ENCODE assay signal across 11 cellular contexts in the genomic region with DNA sequence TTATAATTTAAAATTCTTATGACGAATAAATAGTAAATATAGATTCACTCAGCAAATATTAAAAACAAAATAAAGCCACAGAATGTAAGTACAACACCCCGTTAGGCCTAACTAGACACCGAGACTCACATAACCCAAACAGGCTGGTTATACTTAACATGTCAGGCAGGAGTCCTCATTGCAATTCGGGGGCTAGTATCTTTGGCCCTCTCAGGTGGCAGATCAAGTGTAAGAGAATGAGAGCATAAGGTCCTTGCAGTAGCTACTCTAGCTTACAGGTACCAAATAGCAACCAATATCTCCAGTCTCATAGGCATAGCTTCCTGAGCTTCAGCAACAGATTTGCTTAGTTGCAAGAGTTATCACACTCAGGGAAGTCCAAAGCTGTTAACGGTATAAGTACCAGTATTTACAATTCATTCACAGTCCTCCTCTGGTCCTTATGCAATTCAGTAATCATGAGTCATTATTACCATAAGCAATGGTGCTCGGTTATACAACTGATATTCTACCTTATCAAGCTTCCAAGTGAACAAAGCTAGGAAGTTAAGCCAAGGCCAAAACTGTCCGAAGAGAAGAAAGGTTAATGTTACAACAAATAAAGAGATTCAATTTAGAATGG. TPM values are rescaled to one million over a fixed set of nuclear protein-coding genes. Genes with fewer than 3 reads are reported as not detected.
DNase-seq lines count a peak whose midpoint lies in the region; ATAC-seq and TF ChIP-seq lines count a peak whose summit lies in the region.
"Had no signal": no experiment of that assay in that cellular context is flagged by ENCODE, and none has a peak within 500 bp of the region (broad histone marks: within the 10 kb centered on the region; RNA-seq: fewer than 3 reads in every experiment).

No MANE protein-coding gene starts in this region.

- TF ChIP-seq CTCF in DND-41 (IDR thresholded peaks at IDR 0.05; ENCODE audit: borderline replicate concordance, extremely low read depth, low read length, poor library complexity, severe bottlenecking): no peak
- no peak for TF ChIP-seq CTCF in fibroblast of lung (conservative IDR thresholded peaks at IDR 0.05 in 1 of 2, IDR thresholded peaks at IDR 0.05 in 1 of 2; ENCODE audit: low read depth in 1 of 2, low read length in 2 of 2)
- TF ChIP-seq CTCF in omental fat pad (IDR thresholded peaks at IDR 0.05): no peak

- H3K27me3 ChIP-seq in DND-41 (ENCODE audit: insufficient read depth, low read length, poor library complexity): no peaks in the 10 kb centered on the region
- no peaks in the 10 kb centered on the region for H3K27me3 ChIP-seq in fibroblast of lung (ENCODE audit: control insufficient read depth, insufficient read depth, low read length)
- H3K27me3 ChIP-seq: neural progenitor cell had no signal

- H3K4me3 ChIP-seq in DND-41 (ENCODE audit: low read depth in 1 of 2, low read length in 2 of 2): no peak overlapping the region
- H3K4me3 ChIP-seq in fibroblast of lung (replicated peaks in 1 of 4; ENCODE audit: control extremely low read depth in 1 of 4, insufficient read depth in 1 of 4, low read depth in 3 of 4, low read length in 4 of 4): no peak overlapping the region
- H3K4me3 ChIP-seq: neural progenitor cell had no signal

- DNase-seq in DND-41 (no peak), RPMI7951 (ENCODE audit: low read depth) (peak; percentile 63), fibroblast of lung (ENCODE audit: low read depth in 2 of 2) (peak; percentile 65 to 80), omental fat pad (ENCODE audit: low spot score) (no peak), NCI-H69 (lab: John Stamatoyannopoulos, UW) (no peak), UCSD-AML1 (lab: John Stamatoyannopoulos, UW; ENCODE audit: unreplicated experiment) (no peak)
- no peak for DNase-seq in activated naive CD4-positive, alpha-beta T cell (lab: John Stamatoyannopoulos, UW)
- DNase-seq: glutamatergic neuron, KG1 had no signal

- H3K79me2 ChIP-seq in DND-41 (ENCODE audit: insufficient read depth, low read length): peaks cover 100% of the 10 kb centered on the region
- peaks cover 74% of the 10 kb centered on the region for H3K79me2 ChIP-seq in fibroblast of lung (ENCODE audit: control insufficient read depth, insufficient read depth, low read length)

- H2AFZ ChIP-seq in DND-41 (ENCODE audit: low read depth, low read length) (no peak overlapping the region), fibroblast of lung (ENCODE audit: low read length) (no peak overlapping the region)
- H2AFZ ChIP-seq: neural progenitor cell had no signal

- H3K4me1 ChIP-seq in DND-41 (ENCODE audit: insufficient read depth, low read length) (peaks cover 27% of the 10 kb centered on the region), fibroblast of lung (ENCODE audit: control insufficient read depth, extremely low read depth, insufficient read depth, low read length) (peaks cover 3% of the 10 kb centered on the region)
- H3K4me1 ChIP-seq: neural progenitor cell had no signal

- H3K9ac ChIP-seq in DND-41 (ENCODE audit: low read depth, low read length) (no peak overlapping the region), fibroblast of lung (ENCODE audit: insufficient read depth, low read length) (no peak overlapping the region)
- H3K9ac ChIP-seq: neural progenitor cell had no signal

- peak overlapping the region; percentile 51; the same call in 1 of the 2 replicates for H3K27ac ChIP-seq in DND-41 (ENCODE audit: low read length)
- peak overlapping the region; percentile 42 for H3K27ac ChIP-seq in fibroblast of lung (ENCODE audit: insufficient read depth, low read length)
- H3K27ac ChIP-seq: neural progenitor cell had no signal

- H3K4me2 ChIP-seq in DND-41 (ENCODE audit: insufficient read depth, low read length) (peak overlapping the region; percentile 54; the same call in 1 of the 2 replicates), fibroblast of lung (ENCODE audit: extremely low read depth, insufficient read depth, low read length) (peak overlapping the region; percentile 37)
- H3K4me2 ChIP-seq: neural progenitor cell had no signal

- H4K20me1 ChIP-seq in DND-41 (ENCODE audit: insufficient read depth, low read length): peaks cover 3% of the 10 kb centered on the region; the same call in 1 of the 2 replicates
- H4K20me1 ChIP-seq in fibroblast of lung (ENCODE audit: control insufficient read depth, extremely low read depth, insufficient read depth, low read length): peaks cover 4% of the 10 kb centered on the region

- ATAC-seq in DND-41 (ENCODE audit: insufficient read depth, low read depth) (no peak; the same call in 2 of the 3 replicates), omental fat pad (ENCODE audit: low FRiP score) (peak; percentile 94), GM21528 (IDR thresholded peaks at IDR 0.05; ENCODE audit: low FRiP score, unreplicated experiment) (no peak)

- H3K9me3 ChIP-seq in DND-41 (ENCODE audit: insufficient read depth, low read length, severe bottlenecking): peaks cover 2% of the 10 kb centered on the region
- H3K9me3 ChIP-seq in fibroblast of lung (ENCODE audit: control insufficient read depth, insufficient read depth, low read depth, low read length): no peaks in the 10 kb centered on the region

- H3K36me3 ChIP-seq in DND-41 (ENCODE audit: insufficient read depth, low read length) (peaks cover 30% of the 10 kb centered on the region), fibroblast of lung (ENCODE audit: control insufficient read depth, insufficient read depth, low read length) (peaks cover 8% of the 10 kb centered on the region)
- H3K36me3 ChIP-seq: neural progenitor cell had no signal

RNA-seq across cellular contexts. Expression of gene REV3L, which starts 20.1 kb away (rescaled TPM):
- 18.6 and 22.8 TPM in 2 replicates for total RNA-seq in RPMI7951 (2014; rRNA removed; shearing (Covaris generic))
- 59.1 and 127 TPM in 2 replicates for total RNA-seq in fibroblast of lung
- 32.6 and 42.9 TPM in 2 replicates for polyA plus RNA-seq in fibroblast of lung
- 18.5 and 21.3 TPM in 2 replicates for polyA plus RNA-seq in fibroblast of lung (2012)
- polyA minus RNA-seq in fibroblast of lung (ENCODE audit: low replicate concordance): 10.3 and 22.5 TPM in 2 replicates
- total RNA-seq in omental fat pad: 100 to 1,000 TPM in 1 of 4 donors, 10 to 100 TPM in 3; 55.5 to 111 (median 63.2) TPM

Comparison
In these comparisons a context has a peak if more than half of its experiments do, and no peak if none do; other contexts are left out.
1. DNase-seq: peak in RPMI7951 (single experiment) and fibroblast of lung (2 of 2); none in DND-41 (single experiment), omental fat pad (single experiment), activated naive CD4-positive, alpha-beta T cell (0 of 4), NCI-H69 (single experiment) and UCSD-AML1 (single experiment).